In genomic region chr5:61228691-61229280, GRCh38 we compare ENCODE assay signal across 10 cellular contexts.
DNase-seq lines count a peak whose midpoint lies in the region; ATAC-seq and TF ChIP-seq lines count a peak whose summit lies in the region.
"Had no signal": no experiment of that assay in that cellular context is flagged by ENCODE, and none has a peak within 500 bp of the region (broad histone marks: within the 10 kb centered on the region; RNA-seq: fewer than 3 reads in every experiment).

No MANE protein-coding gene starts in this region.

- intact Hi-C loops in OCI-LY7 (cut with micrococcal nuclease; ENCODE audit: unreplicated experiment): no loop called here

- H3K27me3 ChIP-seq in foreskin keratinocyte: no peaks in the 10 kb centered on the region
- H3K27me3 ChIP-seq: upper lobe of left lung had no signal

- CTCF ChIA-PET in OCI-LY7 (lab: Charles Lee; ENCODE audit: unreplicated experiment): no interaction called here

- no peak overlapping the region for H3K4me2 ChIP-seq in OCI-LY7 (ENCODE audit: low read length)

- peak; percentile 42 for DNase-seq in AG08395 (ENCODE audit: low spot score)
- DNase-seq in M059J (ENCODE audit: low read depth): peak; percentile 89
- peak; percentile 31 to 63 for DNase-seq in foreskin keratinocyte
- no peak for DNase-seq in NCI-H1417 (lab: John Stamatoyannopoulos, UW)
- no peak for DNase-seq in midbrain (lab: John Stamatoyannopoulos, UW)
- no peak for DNase-seq in OCI-LY7 (ENCODE audit: low spot score)
- DNase-seq: activated B cell treated with CpG ODN at 0.5 μM for 24 hours had no signal

- H3K4me1 ChIP-seq in foreskin keratinocyte (no peaks in the 10 kb centered on the region), OCI-LY7 (ENCODE audit: insufficient read depth, low read length, poor library complexity, severe bottlenecking) (no peaks in the 10 kb centered on the region)

- H3K9me2 ChIP-seq in OCI-LY7 (ENCODE audit: insufficient read depth, low read length): no peaks in the 10 kb centered on the region

- H3K4me3 ChIP-seq in OCI-LY7 (ENCODE audit: low read depth, low read length, poor library complexity, severe bottlenecking): no peak overlapping the region

- POLR2A ChIA-PET in OCI-LY7 (lab: Charles Lee): no interaction called here

- H2AFZ ChIP-seq in OCI-LY7 (ENCODE audit: low read length): no peak overlapping the region

- peak; percentile 59 for ATAC-seq in GM19438 (IDR thresholded peaks at IDR 0.05; ENCODE audit: low read depth, unreplicated experiment)
- ATAC-seq in foreskin keratinocyte: peak; percentile 93
- ATAC-seq in HG03354 (IDR thresholded peaks at IDR 0.05; ENCODE audit: poor library complexity, severe bottlenecking, unreplicated experiment): no peak

- H3K27ac ChIP-seq in foreskin keratinocyte: no peak overlapping the region
- H3K27ac ChIP-seq in OCI-LY7 (ENCODE audit: low read depth, low read length, poor library complexity, severe bottlenecking): no peak overlapping the region
- H3K27ac ChIP-seq: upper lobe of left lung had no signal

- BruUV-seq in OCI-LY7 (replicated peaks; lab: Mats Ljungman, UMichigan): no TSS peak

- no peaks in the 10 kb centered on the region for H3K79me2 ChIP-seq in OCI-LY7 (ENCODE audit: insufficient read depth, low read depth, low read length)

- H4K20me1 ChIP-seq in OCI-LY7 (ENCODE audit: insufficient read depth, low read length): no peaks in the 10 kb centered on the region

- no peaks in the 10 kb centered on the region for H3K36me3 ChIP-seq in OCI-LY7 (ENCODE audit: insufficient read depth, low read length)
- H3K36me3 ChIP-seq: upper lobe of left lung had no signal

- H3K9me3 ChIP-seq in OCI-LY7 (ENCODE audit: low read length): no peaks in the 10 kb centered on the region

- TF ChIP-seq CTCF in foreskin keratinocyte (conservative IDR thresholded peaks at IDR 0.05) (no peak), OCI-LY7 (conservative IDR thresholded peaks at IDR 0.05; ENCODE audit: low read length) (no peak)

Comparison
In these comparisons a context has a peak if more than half of its experiments do, and no peak if none do; other contexts are left out.
1. DNase-seq: peak in AG08395 (single experiment), M059J (single experiment) and foreskin keratinocyte (2 of 2); none in NCI-H1417 (0 of 3), midbrain (single experiment) and OCI-LY7 (single experiment).